Comparison of ENCODE assay signal across 1 cellular context in the genomic region with DNA sequence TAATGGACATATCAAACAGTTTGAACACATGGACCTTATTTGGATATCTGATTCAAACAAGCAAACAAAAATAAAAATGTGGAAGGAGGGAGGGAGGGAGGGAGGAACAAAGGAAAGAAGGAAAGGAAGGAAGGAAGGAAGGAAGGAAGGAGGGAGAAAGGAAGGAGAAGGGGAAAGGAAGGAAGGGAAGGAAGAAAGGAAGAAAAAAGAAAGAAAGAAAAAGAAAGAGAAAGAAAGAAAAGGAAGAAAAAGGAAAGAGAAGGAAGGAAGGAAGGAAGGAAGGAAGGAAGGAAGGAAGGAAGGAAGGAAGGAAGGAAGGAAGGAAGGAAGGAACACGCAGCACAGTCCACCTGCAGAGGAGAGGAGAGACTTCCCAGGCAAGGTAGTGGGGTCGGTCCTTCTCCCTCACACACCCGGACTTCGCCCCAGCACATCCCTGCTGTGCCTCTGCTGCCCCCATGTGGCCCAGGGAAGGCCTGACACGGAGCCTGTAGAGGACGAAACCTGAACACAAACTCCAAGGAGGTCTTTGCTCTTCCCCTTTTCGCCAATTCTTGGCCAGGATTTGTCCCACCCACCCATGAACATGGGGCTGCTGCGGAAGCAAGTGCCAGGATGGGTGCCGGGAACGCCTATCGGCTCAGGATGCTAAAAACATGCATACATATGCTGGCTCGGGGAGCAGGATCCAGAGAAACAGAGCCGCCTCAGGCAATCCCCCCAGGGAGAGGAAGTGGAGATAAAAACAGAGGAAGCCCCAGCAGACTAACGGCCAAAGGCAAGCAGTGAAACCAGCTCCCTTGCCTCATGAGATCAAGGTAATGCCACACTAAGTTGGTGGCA.
TF ChIP-seq lines count a peak whose summit lies in the region.

No MANE protein-coding gene starts in this region.

TF ChIP-seq in HEK293, 187 proteins besides CTCF, POLR2A, EP300 and RAD21 (continued from another document):
- TF ChIP-seq, protein P1, sequence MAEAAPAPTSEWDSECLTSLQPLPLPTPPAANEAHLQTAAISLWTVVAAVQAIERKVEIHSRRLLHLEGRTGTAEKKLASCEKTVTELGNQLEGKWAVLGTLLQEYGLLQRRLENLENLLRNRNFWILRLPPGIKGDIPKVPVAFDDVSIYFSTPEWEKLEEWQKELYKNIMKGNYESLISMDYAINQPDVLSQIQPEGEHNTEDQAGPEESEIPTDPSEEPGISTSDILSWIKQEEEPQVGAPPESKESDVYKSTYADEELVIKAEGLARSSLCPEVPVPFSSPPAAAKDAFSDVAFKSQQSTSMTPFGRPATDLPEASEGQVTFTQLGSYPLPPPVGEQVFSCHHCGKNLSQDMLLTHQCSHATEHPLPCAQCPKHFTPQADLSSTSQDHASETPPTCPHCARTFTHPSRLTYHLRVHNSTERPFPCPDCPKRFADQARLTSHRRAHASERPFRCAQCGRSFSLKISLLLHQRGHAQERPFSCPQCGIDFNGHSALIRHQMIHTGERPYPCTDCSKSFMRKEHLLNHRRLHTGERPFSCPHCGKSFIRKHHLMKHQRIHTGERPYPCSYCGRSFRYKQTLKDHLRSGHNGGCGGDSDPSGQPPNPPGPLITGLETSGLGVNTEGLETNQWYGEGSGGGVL (tag by site-specific recombination; IDR thresholded peaks at IDR 0.05), result no peak
- TF ChIP-seq ZNF670 (tag by site-specific recombination; IDR thresholded peaks at IDR 0.05; ENCODE audit: low read depth), result no peak
- TF ChIP-seq, protein P2, sequence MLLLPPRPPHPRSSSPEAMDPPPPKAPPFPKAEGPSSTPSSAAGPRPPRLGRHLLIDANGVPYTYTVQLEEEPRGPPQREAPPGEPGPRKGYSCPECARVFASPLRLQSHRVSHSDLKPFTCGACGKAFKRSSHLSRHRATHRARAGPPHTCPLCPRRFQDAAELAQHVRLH (tag by site-specific recombination; IDR thresholded peaks at IDR 0.05), result no peak
- no peak for TF ChIP-seq ZNF549 (tag by site-specific recombination; IDR thresholded peaks at IDR 0.05)
- TF ChIP-seq ZNF530 (tag by site-specific recombination; IDR thresholded peaks at IDR 0.05; ENCODE audit: low read depth), result no peak
- TF ChIP-seq, protein P3, sequence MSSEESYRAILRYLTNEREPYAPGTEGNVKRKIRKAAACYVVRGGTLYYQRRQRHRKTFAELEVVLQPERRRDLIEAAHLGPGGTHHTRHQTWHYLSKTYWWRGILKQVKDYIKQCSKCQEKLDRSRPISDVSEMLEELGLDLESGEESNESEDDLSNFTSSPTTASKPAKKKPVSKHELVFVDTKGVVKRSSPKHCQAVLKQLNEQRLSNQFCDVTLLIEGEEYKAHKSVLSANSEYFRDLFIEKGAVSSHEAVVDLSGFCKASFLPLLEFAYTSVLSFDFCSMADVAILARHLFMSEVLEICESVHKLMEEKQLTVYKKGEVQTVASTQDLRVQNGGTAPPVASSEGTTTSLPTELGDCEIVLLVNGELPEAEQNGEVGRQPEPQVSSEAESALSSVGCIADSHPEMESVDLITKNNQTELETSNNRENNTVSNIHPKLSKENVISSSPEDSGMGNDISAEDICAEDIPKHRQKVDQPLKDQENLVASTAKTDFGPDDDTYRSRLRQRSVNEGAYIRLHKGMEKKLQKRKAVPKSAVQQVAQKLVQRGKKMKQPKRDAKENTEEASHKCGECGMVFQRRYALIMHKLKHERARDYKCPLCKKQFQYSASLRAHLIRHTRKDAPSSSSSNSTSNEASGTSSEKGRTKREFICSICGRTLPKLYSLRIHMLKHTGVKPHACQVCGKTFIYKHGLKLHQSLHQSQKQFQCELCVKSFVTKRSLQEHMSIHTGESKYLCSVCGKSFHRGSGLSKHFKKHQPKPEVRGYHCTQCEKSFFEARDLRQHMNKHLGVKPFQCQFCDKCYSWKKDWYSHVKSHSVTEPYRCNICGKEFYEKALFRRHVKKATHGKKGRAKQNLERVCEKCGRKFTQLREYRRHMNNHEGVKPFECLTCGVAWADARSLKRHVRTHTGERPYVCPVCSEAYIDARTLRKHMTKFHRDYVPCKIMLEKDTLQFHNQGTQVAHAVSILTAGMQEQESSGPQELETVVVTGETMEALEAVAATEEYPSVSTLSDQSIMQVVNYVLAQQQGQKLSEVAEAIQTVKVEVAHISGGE (tag by site-specific recombination; conservative IDR thresholded peaks at IDR 0.05; ENCODE audit: low read depth), result peak; percentile 24; the same call in 1 of the 2 replicates
- TF ChIP-seq SP7 (tag by site-specific recombination; IDR thresholded peaks at IDR 0.05), result 0 out of 2 replicates have a peak, but pooled peaks have one; percentile 14
- TF ChIP-seq GLIS1 (tag by site-specific recombination; IDR thresholded peaks at IDR 0.05), result peak; percentile 65
- TF ChIP-seq, protein P4, sequence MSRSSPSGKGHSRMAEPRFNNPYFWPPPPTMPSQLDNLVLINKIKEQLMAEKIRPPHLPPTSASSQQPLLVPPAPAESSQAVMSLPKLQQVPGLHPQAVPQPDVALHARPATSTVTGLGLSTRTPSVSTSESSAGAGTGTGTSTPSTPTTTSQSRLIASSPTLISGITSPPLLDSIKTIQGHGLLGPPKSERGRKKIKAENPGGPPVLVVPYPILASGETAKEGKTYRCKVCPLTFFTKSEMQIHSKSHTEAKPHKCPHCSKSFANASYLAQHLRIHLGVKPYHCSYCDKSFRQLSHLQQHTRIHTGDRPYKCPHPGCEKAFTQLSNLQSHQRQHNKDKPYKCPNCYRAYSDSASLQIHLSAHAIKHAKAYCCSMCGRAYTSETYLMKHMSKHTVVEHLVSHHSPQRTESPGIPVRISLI (tag by site-specific recombination; IDR thresholded peaks at IDR 0.05), result no peak
- 0 out of 2 replicates have a peak, but pooled peaks have one; percentile 51 for TF ChIP-seq PRDM1 (tag by site-specific recombination; IDR thresholded peaks at IDR 0.05)
- peak; percentile 85 for TF ChIP-seq ZNF654 (tag by site-specific recombination; IDR thresholded peaks at IDR 0.05; ENCODE audit: low read depth)
- TF ChIP-seq HOXD13 (CRISPR knock-in tag; IDR thresholded peaks at IDR 0.05; ENCODE audit: borderline replicate concordance), result no peak
- peak; percentile 41; the same call in 1 of the 2 replicates for TF ChIP-seq ZIC2 (tag by site-specific recombination; IDR thresholded peaks at IDR 0.05)
- TF ChIP-seq ZNF366 (tag by site-specific recombination; conservative IDR thresholded peaks at IDR 0.05), result peak; percentile 92
- no peak for TF ChIP-seq IKZF3 (tag by site-specific recombination; IDR thresholded peaks at IDR 0.05)
- TF ChIP-seq ZNF623 (tag by site-specific recombination; IDR thresholded peaks at IDR 0.05), result no peak
- TF ChIP-seq ZNF660 (tag by site-specific recombination; IDR thresholded peaks at IDR 0.05), result peak; percentile 66
- peak; percentile 31; the same call in 1 of the 2 replicates for TF ChIP-seq ZNF2 (tag by site-specific recombination; IDR thresholded peaks at IDR 0.05)
- TF ChIP-seq ZBTB17 (tag by site-specific recombination; IDR thresholded peaks at IDR 0.05), result peak; percentile 73
- no peak for TF ChIP-seq ZNF354C (tag by site-specific recombination; IDR thresholded peaks at IDR 0.05; ENCODE audit: borderline replicate concordance, low read depth)
- no peak for TF ChIP-seq ZNF157 (tag by site-specific recombination; IDR thresholded peaks at IDR 0.05)
- no peak for TF ChIP-seq ZNF169 (tag by site-specific recombination; IDR thresholded peaks at IDR 0.05)
- TF ChIP-seq, protein P5, sequence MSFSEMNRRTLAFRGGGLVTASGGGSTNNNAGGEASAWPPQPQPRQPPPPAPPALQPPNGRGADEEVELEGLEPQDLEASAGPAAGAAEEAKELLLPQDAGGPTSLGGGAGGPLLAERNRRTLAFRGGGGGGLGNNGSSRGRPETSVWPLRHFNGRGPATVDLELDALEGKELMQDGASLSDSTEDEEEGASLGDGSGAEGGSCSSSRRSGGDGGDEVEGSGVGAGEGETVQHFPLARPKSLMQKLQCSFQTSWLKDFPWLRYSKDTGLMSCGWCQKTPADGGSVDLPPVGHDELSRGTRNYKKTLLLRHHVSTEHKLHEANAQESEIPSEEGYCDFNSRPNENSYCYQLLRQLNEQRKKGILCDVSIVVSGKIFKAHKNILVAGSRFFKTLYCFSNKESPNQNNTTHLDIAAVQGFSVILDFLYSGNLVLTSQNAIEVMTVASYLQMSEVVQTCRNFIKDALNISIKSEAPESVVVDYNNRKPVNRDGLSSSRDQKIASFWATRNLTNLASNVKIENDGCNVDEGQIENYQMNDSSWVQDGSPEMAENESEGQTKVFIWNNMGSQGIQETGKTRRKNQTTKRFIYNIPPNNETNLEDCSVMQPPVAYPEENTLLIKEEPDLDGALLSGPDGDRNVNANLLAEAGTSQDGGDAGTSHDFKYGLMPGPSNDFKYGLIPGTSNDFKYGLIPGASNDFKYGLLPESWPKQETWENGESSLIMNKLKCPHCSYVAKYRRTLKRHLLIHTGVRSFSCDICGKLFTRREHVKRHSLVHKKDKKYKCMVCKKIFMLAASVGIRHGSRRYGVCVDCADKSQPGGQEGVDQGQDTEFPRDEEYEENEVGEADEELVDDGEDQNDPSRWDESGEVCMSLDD (tag by site-specific recombination; IDR thresholded peaks at IDR 0.05), result peak; percentile 21; the same call in 1 of the 2 replicates
- peak; percentile 28; the same call in 1 of the 2 replicates for TF ChIP-seq GLIS2 (tag by site-specific recombination; IDR thresholded peaks at IDR 0.05)
